ENCODE assay signal across 28 cellular contexts in the genomic region with DNA sequence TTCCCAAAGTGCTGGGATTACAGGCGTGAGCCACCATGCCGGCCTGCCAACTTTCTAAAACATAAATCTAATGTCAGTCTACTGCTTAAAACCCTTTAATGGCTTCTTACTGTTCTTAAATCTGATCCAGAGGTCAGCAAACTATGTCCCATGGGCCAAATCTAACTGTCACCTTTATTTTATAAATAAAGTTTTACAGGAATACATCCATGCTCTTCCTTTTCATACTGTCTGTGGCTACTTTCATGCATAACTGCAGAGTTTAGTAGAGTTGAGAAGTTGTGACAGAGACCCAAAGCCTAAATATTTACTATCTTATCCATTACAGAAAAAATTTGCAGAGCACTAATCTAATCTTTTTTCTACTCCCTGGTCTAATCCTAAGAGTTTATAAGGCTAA.
"Had no signal": no experiment of that assay in that cellular context is flagged by ENCODE, and none has a peak within 500 bp of the region (broad histone marks: within the 10 kb centered on the region; RNA-seq: fewer than 3 reads in every experiment).

No MANE protein-coding gene starts in this region.

- FAIRE-seq: islet of Langerhans, kidney had no signal

- H3K36me3 ChIP-seq: left lung, ovary, prostate gland, spleen, thoracic aorta, uterus had no signal

- H3K9me3 Mint-ChIP-seq: immature natural killer cell; naive thymus-derived CD4-positive, alpha-beta T cell; natural killer cell treated with Interleukin-12 subunit alpha and Interleukin-12 subunit beta and Interleukin-15 and Interleukin-18, amount 100 ng/mL, for 72 hours; stimulated activated effector memory CD8-positive, alpha-beta T cell treated with anti-CD3 and anti-CD28 coated beads, Interleukin-12 subunit alpha, Interleukin-12 subunit beta, amount 100 ng/mL, for 72 hours; stimulated activated naive CD8-positive, alpha-beta T cell treated with anti-CD3 and anti-CD28 coated beads, Interleukin-15, Interleukin-2, amounts not matched to agents 100 ng/mL and 50 ng/mL, for 24 hours; type B pancreatic cell had no signal

- H3K27me3 ChIP-seq: left lung, ovary, spleen, suprapubic skin, tibial artery, uterus had no signal

- DNase-seq: hypothalamus; immature natural killer cell; kidney; left colon; left lung; mesendoderm; midbrain; mucosa of descending colon; naive thymus-derived CD4-positive, alpha-beta T cell; ovary; retina; right cardiac atrium; spleen; stimulated activated CD4-positive, alpha-beta T cell treated with anti-CD3 and anti-CD28 coated beads, Interleukin-4, amount 100 ng/mL, for 24 hours; stimulated activated naive CD4-positive, alpha-beta T cell; tibial artery; uterus had no signal

- H3K27ac Mint-ChIP-seq: natural killer cell treated with Interleukin-12 subunit alpha and Interleukin-12 subunit beta and Interleukin-15 and Interleukin-18, amount 100 ng/mL, for 72 hours; stimulated activated naive CD8-positive, alpha-beta T cell treated with anti-CD3 and anti-CD28 coated beads, Interleukin-15, Interleukin-2, amounts not matched to agents 100 ng/mL and 50 ng/mL, for 24 hours; type B pancreatic cell had no signal

- ATAC-seq: left colon; left lung; mucosa of descending colon; naive thymus-derived CD4-positive, alpha-beta T cell; natural killer cell treated with Interleukin-12 subunit alpha and Interleukin-12 subunit beta and Interleukin-15 and Interleukin-18, amount 100 ng/mL, for 72 hours; right cardiac atrium; sciatic nerve; stimulated activated effector memory CD8-positive, alpha-beta T cell treated with anti-CD3 and anti-CD28 coated beads, Interleukin-12 subunit alpha, Interleukin-12 subunit beta, amount 100 ng/mL, for 72 hours had no signal

- H3K9me3 ChIP-seq: left lung, mucosa of descending colon, ovary, prostate gland, spleen, suprapubic skin, thoracic aorta, tibial artery, uterus had no signal

- H3K4me3 ChIP-seq: left lung, lung, mucosa of descending colon, ovary, prostate gland, skin epidermis, spleen, suprapubic skin, thoracic aorta, tibial artery, uterus had no signal

- H3K36me3 Mint-ChIP-seq: immature natural killer cell; natural killer cell treated with Interleukin-12 subunit alpha and Interleukin-12 subunit beta and Interleukin-15 and Interleukin-18, amount 100 ng/mL, for 72 hours had no signal

- H3K27me3 Mint-ChIP-seq: naive thymus-derived CD4-positive, alpha-beta T cell; natural killer cell treated with Interleukin-12 subunit alpha and Interleukin-12 subunit beta and Interleukin-15 and Interleukin-18, amount 100 ng/mL, for 72 hours; stimulated activated naive CD8-positive, alpha-beta T cell treated with anti-CD3 and anti-CD28 coated beads, Interleukin-15, Interleukin-2, amounts not matched to agents 100 ng/mL and 50 ng/mL, for 24 hours; type B pancreatic cell had no signal

- H3K27ac ChIP-seq: left lung, ovary, prostate gland, skin epidermis, spleen, suprapubic skin, thoracic aorta, tibial artery, uterus had no signal

- H3K4me3 Mint-ChIP-seq: immature natural killer cell; naive thymus-derived CD4-positive, alpha-beta T cell; natural killer cell treated with Interleukin-12 subunit alpha and Interleukin-12 subunit beta and Interleukin-15 and Interleukin-18, amount 100 ng/mL, for 72 hours; stimulated activated effector memory CD8-positive, alpha-beta T cell treated with anti-CD3 and anti-CD28 coated beads, Interleukin-12 subunit alpha, Interleukin-12 subunit beta, amount 100 ng/mL, for 72 hours; stimulated activated naive CD8-positive, alpha-beta T cell treated with anti-CD3 and anti-CD28 coated beads, Interleukin-15, Interleukin-2, amounts not matched to agents 100 ng/mL and 50 ng/mL, for 24 hours had no signal
